25 cellular contexts compared by ENCODE assay signal in the genomic region with DNA sequence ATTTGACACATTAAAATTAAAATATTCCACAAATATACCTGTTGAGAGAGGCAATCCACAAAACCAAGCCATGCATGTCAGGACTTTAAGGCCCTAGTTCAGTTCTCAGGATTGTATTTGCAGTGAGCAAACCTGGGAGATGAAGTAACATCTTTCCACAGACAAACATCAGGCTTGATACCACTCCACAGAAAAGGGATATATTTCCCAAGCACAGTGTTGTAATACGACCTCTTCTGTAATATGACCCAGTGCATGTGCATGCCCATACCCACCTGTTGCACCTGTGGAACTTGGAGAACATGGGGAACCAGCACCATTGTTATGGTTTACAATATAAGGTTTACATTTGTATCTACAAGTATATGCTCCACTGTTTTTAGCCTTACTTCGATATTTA.
A peak's percentile ranks its signal among the peaks of the same experiment; 100 is the strongest.
DNase-seq lines count a peak whose midpoint lies in the region; ATAC-seq and TF ChIP-seq lines count a peak whose summit lies in the region.
"Had no signal": no experiment of that assay in that cellular context is flagged by ENCODE, and none has a peak within 500 bp of the region (broad histone marks: within the 10 kb centered on the region; RNA-seq: fewer than 3 reads in every experiment).

No MANE protein-coding gene starts in this region.

- ATAC-seq in Right ventricle myocardium inferior: no peak
- ATAC-seq in activated CD4-positive, CD25-positive, alpha-beta regulatory T cell treated with anti-CD3 and anti-CD28 coated beads, Interleukin-2, amount 50 U/mL, for 24 hours: no peak
- ATAC-seq: A549, left ventricle myocardium superior, pancreas had no signal

- no peak overlapping the region for H3K4me3 ChIP-seq in epithelial cell of esophagus (ENCODE audit: low read length)
- H3K4me3 ChIP-seq: A549, coronary artery, neural progenitor cell, pancreas, right atrium auricular region, SK-N-MC, smooth muscle cell had no signal

- DNase-seq in NCI-H748 (lab: John Stamatoyannopoulos, UW; ENCODE audit: unreplicated experiment) (peak; percentile 26), NCI-H748 treated with DMSO at 0.1 percent for 48 hours (lab: John Stamatoyannopoulos, UW) (no peak), NCI-H2107 treated with DMSO at 0.1 percent for 48 hours (lab: John Stamatoyannopoulos, UW; ENCODE audit: unreplicated experiment) (peak; percentile 89), epithelial cell of esophagus (ENCODE audit: low read depth) (peak; percentile 10), Right ventricle myocardium inferior (ENCODE audit: missing footprints) (no peak), NCI-H2227 (lab: John Stamatoyannopoulos, UW; ENCODE audit: unreplicated experiment) (no peak)
- DNase-seq in activated CD4-positive, CD25-positive, alpha-beta regulatory T cell treated with anti-CD3 and anti-CD28 coated beads, Interleukin-2, amount 50 U/mL, for 72 hours: no peak
- DNase-seq: activated CD4-positive, alpha-beta memory T cell treated with anti-CD3 and anti-CD28 coated beads, Interleukin-2, amount 10 ng/mL, durations not matched to agents 7 days and 5 days; activated CD8-positive, alpha-beta memory T cell treated with anti-CD3 and anti-CD28 coated beads, Interleukin-2, amount 50 U/mL, for 4 hours; activated naive CD4-positive, alpha-beta T cell treated with Interleukin-2 at 50 U/mL for 16 hours; caudate nucleus; effector CD8-positive, alpha-beta T cell; GOT3; HFFc6; left ventricle myocardium superior; OCI-M1; pancreas; stimulated activated naive CD4-positive, alpha-beta T cell treated with Interleukin-2 at 50 U/mL for 16 hours had no signal

- TF ChIP-seq CTCF in epithelial cell of esophagus (IDR thresholded peaks at IDR 0.05; ENCODE audit: insufficient read depth, low read depth, low read length, missing control alignments): no peak

- intact Hi-C loops in Right ventricle myocardium inferior (cut with DNase I): no loop called here

Comparison
In these comparisons a context has a peak if more than half of its experiments do, and no peak if none do; other contexts are left out.
1. DNase-seq: peak in NCI-H748 (single experiment), NCI-H2107 treated with DMSO at 0.1 percent for 48 hours (single experiment) and epithelial cell of esophagus (single experiment); none in NCI-H748 treated with DMSO at 0.1 percent for 48 hours (single experiment), activated CD4-positive, CD25-positive, alpha-beta regulatory T cell treated with anti-CD3 and anti-CD28 coated beads, Interleukin-2, amount 50 U/mL, for 72 hours (single experiment), Right ventricle myocardium inferior (single experiment) and NCI-H2227 (single experiment).